Comparison of ENCODE assay signal across 1 cellular context in genomic region chr2:3046170-3046865, GRCh38.
TF ChIP-seq lines count a peak whose summit lies in the region.

No MANE protein-coding gene starts in this region.

TF ChIP-seq in HepG2, 621 proteins besides CTCF, POLR2A, EP300 and RAD21 (continued from another document):
- 0 out of 2 replicates have a peak, but pooled peaks have one; percentile 52 for TF ChIP-seq ZNF646 (CRISPR knock-in tag; IDR thresholded peaks at IDR 0.05)
- TF ChIP-seq ZNF362 (CRISPR knock-in tag; IDR thresholded peaks at IDR 0.05; ENCODE audit: borderline replicate concordance): no peak
- 0 out of 2 replicates have a peak, but pooled peaks have one; percentile 43 for TF ChIP-seq NONO (IDR thresholded peaks at IDR 0.05)
- no peak for TF ChIP-seq NONO (CRISPR knock-in tag; conservative IDR thresholded peaks at IDR 0.05)
- TF ChIP-seq ZNF24 (IDR thresholded peaks at IDR 0.05): no peak
- no peak for TF ChIP-seq PAWR (CRISPR knock-in tag; IDR thresholded peaks at IDR 0.05; ENCODE audit: borderline replicate concordance)
- TF ChIP-seq ATF7 (IDR thresholded peaks at IDR 0.05): 0 out of 2 replicates have a peak, but pooled peaks have one; percentile 5
- TF ChIP-seq ATF7 (CRISPR knock-in tag; IDR thresholded peaks at IDR 0.05): no peak
- no peak for TF ChIP-seq ZNF737 (CRISPR knock-in tag; IDR thresholded peaks at IDR 0.05; ENCODE audit: borderline replicate concordance)
- no peak for TF ChIP-seq YY1 (IDR thresholded peaks at IDR 0.05; ENCODE audit: insufficient read depth, insufficient replicate concordance, low read depth, low read length)
- no peak for TF ChIP-seq PHF21A (CRISPR knock-in tag; IDR thresholded peaks at IDR 0.05)
- no peak for TF ChIP-seq HNRNPLL (IDR thresholded peaks at IDR 0.05; ENCODE audit: low read depth, low read length, poor library complexity, severe bottlenecking)
- TF ChIP-seq ZNF597 (CRISPR knock-in tag; IDR thresholded peaks at IDR 0.05): no peak
- no peak for TF ChIP-seq SALL2 (CRISPR knock-in tag; IDR thresholded peaks at IDR 0.05)
- no peak for TF ChIP-seq ZNF253 (CRISPR knock-in tag; IDR thresholded peaks at IDR 0.05; ENCODE audit: borderline replicate concordance)
